In genomic region chr4:60605651-60606354, GRCh38 we compare ENCODE assay signal across 24 cellular contexts.
DNase-seq lines count a peak whose midpoint lies in the region; ATAC-seq and TF ChIP-seq lines count a peak whose summit lies in the region.
"Had no signal": no experiment of that assay in that cellular context is flagged by ENCODE, and none has a peak within 500 bp of the region (broad histone marks: within the 10 kb centered on the region; RNA-seq: fewer than 3 reads in every experiment).

No MANE protein-coding gene starts in this region.

- CTCF ChIA-PET in A673 (lab: Charles Lee) = no interaction called here

- H2BK15ac ChIP-seq in neuronal stem cell (ENCODE audit: low read length) = no peak overlapping the region

- H3K18ac ChIP-seq in neuronal stem cell (ENCODE audit: low read length) = no peak overlapping the region

- H3K27ac Mint-ChIP-seq in stimulated activated naive B cell treated with anti-CD40 and anti-IgM and Interleukin-4, amounts not matched to agents 10 μg/mL and 1 μg/mL and 100 μg/mL, for 72 hours = no peak overlapping the region
- H3K27ac Mint-ChIP-seq: activated naive CD8-positive, alpha-beta T cell treated with anti-CD3 and anti-CD28 coated beads, Interleukin-2, amount 10 ng/mL, durations not matched to agents 7 days and 5 days; naive thymus-derived CD8-positive, alpha-beta T cell; stimulated activated naive CD8-positive, alpha-beta T cell treated with anti-CD3 and anti-CD28 coated beads, Interleukin-15, Interleukin-2, amounts not matched to agents 100 ng/mL and 50 ng/mL, for 24 hours; type B pancreatic cell had no signal

- no peak for TF ChIP-seq CTCF in A673 (conservative IDR thresholded peaks at IDR 0.05; ENCODE audit: low read depth, low read length)

- no peak overlapping the region for H2BK5ac ChIP-seq in neuronal stem cell (ENCODE audit: low read length)

- H3K4me1 ChIP-seq in neuronal stem cell (ENCODE audit: control insufficient read depth in 2 of 2, insufficient read depth in 1 of 2, low read depth in 1 of 2, low read length in 2 of 2) (peaks cover 7 to 12% of the 10 kb centered on the region in 2 donors), A673 (ENCODE audit: insufficient read depth, low read length, poor library complexity, severe bottlenecking) (no peaks in the 10 kb centered on the region)
- H3K4me1 ChIP-seq: BLaER1, gastrocnemius medialis had no signal

- H3K9me3 ChIP-seq in neuronal stem cell (replicated peaks in 1 of 2; ENCODE audit: control insufficient read depth in 2 of 2, insufficient read depth in 1 of 2, low read depth in 1 of 2, low read length in 2 of 2) (no peaks in the 10 kb centered on the region), A673 (ENCODE audit: low read depth, low read length, poor library complexity, severe bottlenecking) (no peaks in the 10 kb centered on the region)
- H3K9me3 ChIP-seq: BLaER1, gastrocnemius medialis had no signal

- POLR2A ChIA-PET in A673 (lab: Charles Lee; ENCODE audit: low non-redundant PET) = no interaction called here

- no peak overlapping the region for H3K4me2 ChIP-seq in neuronal stem cell (ENCODE audit: insufficient read depth, low read length, poor library complexity, severe bottlenecking)
- H3K4me2 ChIP-seq: BLaER1 had no signal

- no peak overlapping the region for H2AFZ ChIP-seq in neuronal stem cell (ENCODE audit: low read length)

- H2BK120ac ChIP-seq in neuronal stem cell (ENCODE audit: low read depth, low read length) = no peak overlapping the region

- H3K36me3 ChIP-seq in neuronal stem cell (replicated peaks in 1 of 2; ENCODE audit: control insufficient read depth in 2 of 2, insufficient read depth in 2 of 2, low read length in 2 of 2) (no peaks in the 10 kb centered on the region), A673 (ENCODE audit: insufficient read depth, low read length, poor library complexity, severe bottlenecking) (no peaks in the 10 kb centered on the region)
- H3K36me3 ChIP-seq: BLaER1, gastrocnemius medialis had no signal

- H3K27me3 ChIP-seq in neuronal stem cell (ENCODE audit: control insufficient read depth in 3 of 3, insufficient read depth in 3 of 3, low read depth in 1 of 3, low read length in 3 of 3) (no peaks in the 10 kb centered on the region), A673 (replicated peaks; ENCODE audit: insufficient read depth, low read depth, low read length, poor library complexity) (no peaks in the 10 kb centered on the region)
- H3K27me3 ChIP-seq: BLaER1, gastrocnemius medialis had no signal

- WGBS in neuronal stem cell (ENCODE audit: extremely low coverage in 2 of 2, insufficient read length in 2 of 2, insufficient replicate concordance in 1 of 2), 2 donors = no CpG with 5 or more reads among the region's 2 CpGs

- no peak overlapping the region for H3K9ac ChIP-seq in neuronal stem cell (ENCODE audit: low read depth, low read length, poor library complexity)
- H3K9ac ChIP-seq: BLaER1 had no signal

- H3K36me3 Mint-ChIP-seq in stimulated activated naive B cell treated with anti-CD40 and anti-IgM and Interleukin-4, amounts not matched to agents 10 μg/mL and 1 μg/mL and 100 μg/mL, for 72 hours = no peaks in the 10 kb centered on the region
- H3K36me3 Mint-ChIP-seq: activated naive CD8-positive, alpha-beta T cell treated with anti-CD3 and anti-CD28 coated beads, Interleukin-2, amount 10 ng/mL, durations not matched to agents 7 days and 5 days; naive thymus-derived CD8-positive, alpha-beta T cell; type B pancreatic cell had no signal

- H3K27ac ChIP-seq in neuronal stem cell (replicated peaks; ENCODE audit: low read length) (no peak overlapping the region), A673 (ENCODE audit: low read depth, low read length, poor library complexity, severe bottlenecking) (no peak overlapping the region)
- H3K27ac ChIP-seq: BLaER1, gastrocnemius medialis, HL-60 had no signal

- intact Hi-C loops in A673 (cut with micrococcal nuclease; ENCODE audit: unreplicated experiment) = no loop called here

- no peak overlapping the region for H3K14ac ChIP-seq in neuronal stem cell (ENCODE audit: low read length)

- BruUV-seq in A673 (replicated peaks; lab: Mats Ljungman, UMichigan) = no TSS peak

- no peaks in the 10 kb centered on the region for H3K27me3 Mint-ChIP-seq in stimulated activated naive B cell treated with anti-CD40 and anti-IgM and Interleukin-4, amounts not matched to agents 10 μg/mL and 1 μg/mL and 100 μg/mL, for 72 hours
- H3K27me3 Mint-ChIP-seq: activated naive CD8-positive, alpha-beta T cell treated with anti-CD3 and anti-CD28 coated beads, Interleukin-2, amount 10 ng/mL, durations not matched to agents 7 days and 5 days; naive thymus-derived CD8-positive, alpha-beta T cell; stimulated activated naive CD8-positive, alpha-beta T cell treated with anti-CD3 and anti-CD28 coated beads, Interleukin-15, Interleukin-2, amounts not matched to agents 100 ng/mL and 50 ng/mL, for 24 hours; type B pancreatic cell had no signal

- H3K79me1 ChIP-seq in neuronal stem cell (ENCODE audit: low read depth, low read length) = no peaks in the 10 kb centered on the region

- H3K4me3 Mint-ChIP-seq in stimulated activated naive B cell treated with anti-CD40 and anti-IgM and Interleukin-4, amounts not matched to agents 10 μg/mL and 1 μg/mL and 100 μg/mL, for 72 hours = no peak overlapping the region
- H3K4me3 Mint-ChIP-seq: activated naive CD8-positive, alpha-beta T cell treated with anti-CD3 and anti-CD28 coated beads, Interleukin-2, amount 10 ng/mL, durations not matched to agents 7 days and 5 days; naive thymus-derived CD8-positive, alpha-beta T cell; stimulated activated naive CD8-positive, alpha-beta T cell treated with anti-CD3 and anti-CD28 coated beads, Interleukin-15, Interleukin-2, amounts not matched to agents 100 ng/mL and 50 ng/mL, for 24 hours; type B pancreatic cell had no signal

- DNase-seq in EL (peak; percentile 60), dedifferentiated amniotic fluid mesenchymal stem cell (ENCODE audit: extremely low spot score) (peak; percentile 84), neuronal stem cell (ENCODE audit: low spot score) (peak; percentile 6), A673 (ENCODE audit: low spot score) (no peak)
- DNase-seq in stimulated activated naive B cell treated with anti-CD40 and anti-IgM and Interleukin-4, amounts not matched to agents 10 μg/mL and 1 μg/mL and 100 μg/mL, for 72 hours = no peak
- DNase-seq: activated naive CD8-positive, alpha-beta T cell treated with anti-CD3 and anti-CD28 coated beads, Interleukin-2, amount 10 ng/mL, durations not matched to agents 7 days and 5 days; cerebellar nuclear complex; gastrocnemius medialis; GF-D8; HCEC 1CT; naive thymus-derived CD8-positive, alpha-beta T cell; NCI-H1930; NCI-H446 treated with DMSO at 0.1 percent for 48 hours; RPMI8226; stimulated activated CD4-positive, alpha-beta T cell treated with anti-CD3 and anti-CD28 coated beads, Interleukin-2, amount 100 ng/mL, for 24 hours; T-helper 9 cell had no signal

- no peaks in the 10 kb centered on the region for H3K4me1 Mint-ChIP-seq in stimulated activated naive B cell treated with anti-CD40 and anti-IgM and Interleukin-4, amounts not matched to agents 10 μg/mL and 1 μg/mL and 100 μg/mL, for 72 hours
- H3K4me1 Mint-ChIP-seq: activated naive CD8-positive, alpha-beta T cell treated with anti-CD3 and anti-CD28 coated beads, Interleukin-2, amount 10 ng/mL, durations not matched to agents 7 days and 5 days; naive thymus-derived CD8-positive, alpha-beta T cell had no signal

- no peak overlapping the region for H3K23ac ChIP-seq in neuronal stem cell (ENCODE audit: low read depth, low read length, poor library complexity)

- H2AK5ac ChIP-seq in neuronal stem cell (ENCODE audit: low read depth, low read length) = no peak overlapping the region

- peaks cover 0 to 3% of the 10 kb centered on the region in 2 donors for H3K9me3 Mint-ChIP-seq in stimulated activated naive B cell treated with anti-CD40 and anti-IgM and Interleukin-4, amounts not matched to agents 10 μg/mL and 1 μg/mL and 100 μg/mL, for 72 hours

- H3K4me3 ChIP-seq in neuronal stem cell (ENCODE audit: low read length in 2 of 2) = no peak overlapping the region
- no peak overlapping the region for H3K4me3 ChIP-seq in A673 (ENCODE audit: low read depth, low read length, poor library complexity, severe bottlenecking)
- H3K4me3 ChIP-seq: BLaER1, gastrocnemius medialis had no signal

- H3K4ac ChIP-seq in neuronal stem cell (ENCODE audit: low read length) = no peak overlapping the region

- no peak overlapping the region for H4K8ac ChIP-seq in neuronal stem cell (ENCODE audit: low read depth, low read length)

- H4K91ac ChIP-seq in neuronal stem cell (ENCODE audit: low read depth, low read length, poor library complexity) = no peak overlapping the region

- no peak overlapping the region for H2BK12ac ChIP-seq in neuronal stem cell (ENCODE audit: low read length)

- ATAC-seq in SK-N-SH treated with all-trans-retinoic acid at 6 μM for 48 hours = peak; percentile 85
- ATAC-seq in stimulated activated naive B cell treated with anti-CD40 and anti-IgM and Interleukin-4, amounts not matched to agents 10 μg/mL and 1 μg/mL and 100 μg/mL, for 72 hours (replicated peaks) = no peak
- no peak for ATAC-seq in HG03025 (IDR thresholded peaks at IDR 0.05; ENCODE audit: low FRiP score, unreplicated experiment)
- no peak for ATAC-seq in HG03135 (IDR thresholded peaks at IDR 0.05; ENCODE audit: unreplicated experiment)
- ATAC-seq: activated CD4-positive, CD25-positive, alpha-beta regulatory T cell treated with anti-CD3 and anti-CD28 coated beads, Interleukin-2, amount 50 U/mL, for 24 hours; gastrocnemius medialis; naive thymus-derived CD8-positive, alpha-beta T cell had no signal

TF ChIP-seq in SK-N-SH treated with all-trans-retinoic acid at 6 μM for 48 hours, 23 proteins besides CTCF, POLR2A, EP300 and RAD21:
- TF ChIP-seq ZC3H10 (CRISPR knock-in tag; IDR thresholded peaks at IDR 0.05) = no peak

Comparison
In these comparisons a context has a peak if more than half of its experiments do, and no peak if none do; other contexts are left out.
1. DNase-seq: peak in EL (single experiment), dedifferentiated amniotic fluid mesenchymal stem cell (single experiment) and neuronal stem cell (single experiment); none in A673 (single experiment) and stimulated activated naive B cell treated with anti-CD40 and anti-IgM and Interleukin-4, amounts not matched to agents 10 μg/mL and 1 μg/mL and 100 μg/mL, for 72 hours (single experiment).